Comparison of ENCODE assay signal across 18 cellular contexts in the genomic region with DNA sequence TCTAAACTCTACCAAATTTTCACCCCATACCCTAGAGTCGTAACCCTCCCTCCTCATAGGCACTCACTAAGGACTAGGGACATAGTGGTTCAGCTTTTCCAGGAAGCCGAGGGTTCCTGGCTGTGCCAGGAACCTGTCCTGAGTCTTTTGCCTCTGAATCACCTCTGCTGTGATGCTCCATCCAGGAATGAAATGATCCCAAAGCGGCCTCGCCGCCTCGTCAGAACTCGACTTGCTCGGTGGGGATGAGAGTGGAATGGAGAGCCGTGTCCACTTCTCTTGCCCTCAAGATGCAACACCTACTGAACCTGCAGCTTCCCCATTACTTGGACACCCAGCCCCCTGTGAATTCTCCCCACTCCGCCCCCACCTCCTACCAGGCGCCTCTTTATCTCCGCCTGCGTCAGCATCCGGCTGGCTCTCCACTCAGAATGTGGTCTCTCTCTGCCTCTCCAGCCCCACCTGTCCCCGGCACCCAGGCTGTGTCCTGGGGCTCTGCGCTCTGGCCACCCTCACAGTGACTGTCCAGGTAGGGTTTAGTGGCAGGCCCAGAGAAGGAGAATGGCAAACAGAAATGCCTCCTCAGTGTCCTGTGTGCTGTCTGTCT.
DNase-seq lines count a peak whose midpoint lies in the region; ATAC-seq and TF ChIP-seq lines count a peak whose summit lies in the region.
"Had no signal": no experiment of that assay in that cellular context is flagged by ENCODE, and none has a peak within 500 bp of the region (broad histone marks: within the 10 kb centered on the region; RNA-seq: fewer than 3 reads in every experiment).

No MANE protein-coding gene starts in this region.

- H2BK120ac ChIP-seq in neuronal stem cell (ENCODE audit: low read depth, low read length): no peak overlapping the region

- no peaks in the 10 kb centered on the region for H3K27me3 Mint-ChIP-seq in activated T-helper 2 cell treated with anti-CD3 and anti-CD28 coated beads, Interferon-gamma antibody, Interleukin-2, Interleukin-4, amounts not matched to agents 10 μg/mL and 5 μg/mL and 100 μg/mL, durations not matched to agents 14 hours and 24 hours and 36 hours (ENCODE audit: low read depth)

- H3K4me3 Mint-ChIP-seq in activated T-helper 2 cell treated with anti-CD3 and anti-CD28 coated beads, Interferon-gamma antibody, Interleukin-2, Interleukin-4, amounts not matched to agents 10 μg/mL and 5 μg/mL and 100 μg/mL, durations not matched to agents 14 hours and 24 hours and 36 hours (ENCODE audit: low read depth): no peak overlapping the region
- H3K4me3 Mint-ChIP-seq: CD8-positive, alpha-beta T cell; HFFc6 had no signal

- peaks cover 6% of the 10 kb centered on the region for H3K4me1 Mint-ChIP-seq in activated T-helper 2 cell treated with anti-CD3 and anti-CD28 coated beads, Interferon-gamma antibody, Interleukin-2, Interleukin-4, amounts not matched to agents 10 μg/mL and 5 μg/mL and 100 μg/mL, durations not matched to agents 14 hours and 24 hours and 36 hours (ENCODE audit: low read depth)

- H3K27ac ChIP-seq in neuronal stem cell (replicated peaks; ENCODE audit: low read length) (no peak overlapping the region), tibial artery (peak overlapping the region; percentile 79 to 84), right lobe of liver (no peak overlapping the region)
- H3K27ac ChIP-seq: BLaER1, HL-60 had no signal

- peaks cover 0 to 2% of the 10 kb centered on the region in 2 donors for H3K4me1 ChIP-seq in neuronal stem cell (ENCODE audit: control insufficient read depth in 2 of 2, insufficient read depth in 1 of 2, low read depth in 1 of 2, low read length in 2 of 2)
- H3K4me1 ChIP-seq in tibial artery: peaks cover 0 to 57% (median 42%) of the 10 kb centered on the region in 4 donors
- H3K4me1 ChIP-seq in right lobe of liver: no peaks in the 10 kb centered on the region

- no peak overlapping the region for H3K4me3 ChIP-seq in neuronal stem cell (ENCODE audit: low read length in 2 of 2)
- H3K4me3 ChIP-seq in tibial artery: no peak overlapping the region
- no peak overlapping the region for H3K4me3 ChIP-seq in right lobe of liver
- H3K4me3 ChIP-seq: BLaER1 had no signal

- TF ChIP-seq CTCF in tibial artery (IDR thresholded peaks at IDR 0.05): no peak
- TF ChIP-seq CTCF in right lobe of liver (IDR thresholded peaks at IDR 0.05): no peak

- intact Hi-C loops in cardiac septum (cut with DNase I) (no loop called here), Right ventricle myocardium superior (cut with DNase I) (no loop called here), tibial artery (cut with DNase I; ENCODE audit: low total_unique reads) (loop anchor here (10.0 kb wide), 1 partner anchor 50 kb away; no protein-coding TSS in a partner anchor), right lobe of liver (cut with DNase I) (no loop called here)
- intact Hi-C loops in activated T-helper 2 cell treated with anti-CD3 and anti-CD28 coated beads, Interferon-gamma antibody, Interleukin-2, Interleukin-4, amounts not matched to agents 10 μg/mL and 5 μg/mL and 100 μg/mL, durations not matched to agents 14 hours and 24 hours and 36 hours (cut with micrococcal nuclease): no loop called here

- H4K8ac ChIP-seq in neuronal stem cell (ENCODE audit: low read depth, low read length): no peak overlapping the region

- H3K9ac ChIP-seq in neuronal stem cell (ENCODE audit: low read depth, low read length, poor library complexity): no peak overlapping the region
- H3K9ac ChIP-seq: BLaER1 had no signal

- H2BK12ac ChIP-seq in neuronal stem cell (ENCODE audit: low read length): no peak overlapping the region

- H2BK15ac ChIP-seq in neuronal stem cell (ENCODE audit: low read length): no peak overlapping the region

- H3K27ac Mint-ChIP-seq in activated T-helper 2 cell treated with anti-CD3 and anti-CD28 coated beads, Interferon-gamma antibody, Interleukin-2, Interleukin-4, amounts not matched to agents 10 μg/mL and 5 μg/mL and 100 μg/mL, durations not matched to agents 14 hours and 24 hours and 36 hours: no peak overlapping the region
- H3K27ac Mint-ChIP-seq: CD8-positive, alpha-beta T cell; HFFc6 had no signal

- H3K9me3 ChIP-seq in neuronal stem cell (replicated peaks in 1 of 2; ENCODE audit: control insufficient read depth in 2 of 2, insufficient read depth in 1 of 2, low read depth in 1 of 2, low read length in 2 of 2) (no peaks in the 10 kb centered on the region), tibial artery (no peaks in the 10 kb centered on the region), right lobe of liver (no peaks in the 10 kb centered on the region)
- H3K9me3 ChIP-seq: BLaER1 had no signal

- no peak for ATAC-seq in Right ventricle myocardium superior (ENCODE audit: poor library complexity)
- ATAC-seq in right lobe of liver: no peak
- ATAC-seq: CD8-positive, alpha-beta T cell; HCT116 had no signal

- no peaks in the 10 kb centered on the region for H3K9me3 Mint-ChIP-seq in activated T-helper 2 cell treated with anti-CD3 and anti-CD28 coated beads, Interferon-gamma antibody, Interleukin-2, Interleukin-4, amounts not matched to agents 10 μg/mL and 5 μg/mL and 100 μg/mL, durations not matched to agents 14 hours and 24 hours and 36 hours
- H3K9me3 Mint-ChIP-seq: CD8-positive, alpha-beta T cell; HFFc6 had no signal

- H4K91ac ChIP-seq in neuronal stem cell (ENCODE audit: low read depth, low read length, poor library complexity): no peak overlapping the region

- no peak for TF ChIP-seq POLR2A in right lobe of liver (IDR thresholded peaks at IDR 0.05)

- H3K4me2 ChIP-seq in neuronal stem cell (ENCODE audit: insufficient read depth, low read length, poor library complexity, severe bottlenecking): no peak overlapping the region
- H3K4me2 ChIP-seq: BLaER1 had no signal

- H2AFZ ChIP-seq in neuronal stem cell (ENCODE audit: low read length): no peak overlapping the region

- H3K4ac ChIP-seq in neuronal stem cell (ENCODE audit: low read length): no peak overlapping the region

- H3K14ac ChIP-seq in neuronal stem cell (ENCODE audit: low read length): no peak overlapping the region

- 100% methylated on average over 1 of the region's 16 CpGs; no CpG with 5 or more reads in 1 of the 2 donors for WGBS in neuronal stem cell (ENCODE audit: extremely low coverage in 2 of 2, insufficient read length in 2 of 2, insufficient replicate concordance in 1 of 2), 2 donors
- WGBS in right lobe of liver (ENCODE audit: insufficient coverage, low coverage, low lambda C conversion rate, missing lambda C conversion rate): 87% methylated on average over 15 of the region's 16 CpGs

- H3K27me3 ChIP-seq in neuronal stem cell (ENCODE audit: control insufficient read depth in 3 of 3, insufficient read depth in 3 of 3, low read depth in 1 of 3, low read length in 3 of 3) (no peaks in the 10 kb centered on the region), tibial artery (no peaks in the 10 kb centered on the region), right lobe of liver (no peaks in the 10 kb centered on the region)
- H3K27me3 ChIP-seq: BLaER1 had no signal

- H3K23ac ChIP-seq in neuronal stem cell (ENCODE audit: low read depth, low read length, poor library complexity): no peak overlapping the region

- no peaks in the 10 kb centered on the region for H3K79me1 ChIP-seq in neuronal stem cell (ENCODE audit: low read depth, low read length)

- no peak overlapping the region for H2BK5ac ChIP-seq in neuronal stem cell (ENCODE audit: low read length)

- no peaks in the 10 kb centered on the region for H3K36me3 Mint-ChIP-seq in activated T-helper 2 cell treated with anti-CD3 and anti-CD28 coated beads, Interferon-gamma antibody, Interleukin-2, Interleukin-4, amounts not matched to agents 10 μg/mL and 5 μg/mL and 100 μg/mL, durations not matched to agents 14 hours and 24 hours and 36 hours (ENCODE audit: low read depth)
- H3K36me3 Mint-ChIP-seq: CD8-positive, alpha-beta T cell had no signal

- DNase-seq in cardiac septum (ENCODE audit: low spot score) (peak; percentile 65), Right ventricle myocardium superior (no peak), neuronal stem cell (ENCODE audit: low spot score) (no peak), tibial artery (no peak), right lobe of liver (no peak), NCI-H1694 (lab: John Stamatoyannopoulos, UW) (no peak)
- DNase-seq in activated T-helper 2 cell treated with anti-CD3 and anti-CD28 coated beads, Interferon-gamma antibody, Interleukin-2, Interleukin-4, amounts not matched to agents 10 μg/mL and 5 μg/mL and 100 μg/mL, durations not matched to agents 14 hours and 24 hours and 36 hours (ENCODE audit: low spot score): no peak
- DNase-seq: 8988T; Calu3; CD8-positive, alpha-beta T cell; DMS79 treated with DMSO at 0.1 percent for 48 hours; GF-D8; GOT3; H7; HFFc6 had no signal

- no peak overlapping the region for H2AK5ac ChIP-seq in neuronal stem cell (ENCODE audit: low read depth, low read length)

- H3K36me3 ChIP-seq in neuronal stem cell (replicated peaks in 1 of 2; ENCODE audit: control insufficient read depth in 2 of 2, insufficient read depth in 2 of 2, low read length in 2 of 2): no peaks in the 10 kb centered on the region
- no peaks in the 10 kb centered on the region for H3K36me3 ChIP-seq in tibial artery
- no peaks in the 10 kb centered on the region for H3K36me3 ChIP-seq in right lobe of liver
- H3K36me3 ChIP-seq: BLaER1 had no signal

- peak overlapping the region; percentile 15 for H3K18ac ChIP-seq in neuronal stem cell (ENCODE audit: low read length)

Comparison
In these comparisons a context has a peak if more than half of its experiments do, and no peak if none do; other contexts are left out.
1. H3K27ac ChIP-seq: peak in tibial artery (2 of 2); none in neuronal stem cell (single experiment) and right lobe of liver (0 of 3).